ENCODE assay signal across 1 cellular context in genomic region chrX:2600564-2600963, GRCh38.
TF ChIP-seq lines count a peak whose summit lies in the region.

No MANE protein-coding gene starts in this region.

TF ChIP-seq in IMR-90, 13 proteins besides CTCF, POLR2A, EP300 and RAD21:
- TF ChIP-seq MAFK (IDR thresholded peaks at IDR 0.05; ENCODE audit: low read depth, low read length) = no peak
- no peak for TF ChIP-seq BHLHE40 (IDR thresholded peaks at IDR 0.05; ENCODE audit: low read depth, low read length)
- TF ChIP-seq RCOR1 (IDR thresholded peaks at IDR 0.05; ENCODE audit: insufficient replicate concordance, low read length) = no peak
- no peak for TF ChIP-seq MAZ (IDR thresholded peaks at IDR 0.05; ENCODE audit: borderline replicate concordance, low read depth, low read length)
- no peak for TF ChIP-seq FOS (IDR thresholded peaks at IDR 0.05; ENCODE audit: low read depth, low read length)
- no peak for TF ChIP-seq NFE2L2 (IDR thresholded peaks at IDR 0.05; ENCODE audit: low read depth, low read length)
- TF ChIP-seq RFX5 (IDR thresholded peaks at IDR 0.05; ENCODE audit: low read depth, low read length) = no peak
- TF ChIP-seq CEBPB (IDR thresholded peaks at IDR 0.05; ENCODE audit: low read depth, low read length) = no peak
- TF ChIP-seq, protein P1, sequence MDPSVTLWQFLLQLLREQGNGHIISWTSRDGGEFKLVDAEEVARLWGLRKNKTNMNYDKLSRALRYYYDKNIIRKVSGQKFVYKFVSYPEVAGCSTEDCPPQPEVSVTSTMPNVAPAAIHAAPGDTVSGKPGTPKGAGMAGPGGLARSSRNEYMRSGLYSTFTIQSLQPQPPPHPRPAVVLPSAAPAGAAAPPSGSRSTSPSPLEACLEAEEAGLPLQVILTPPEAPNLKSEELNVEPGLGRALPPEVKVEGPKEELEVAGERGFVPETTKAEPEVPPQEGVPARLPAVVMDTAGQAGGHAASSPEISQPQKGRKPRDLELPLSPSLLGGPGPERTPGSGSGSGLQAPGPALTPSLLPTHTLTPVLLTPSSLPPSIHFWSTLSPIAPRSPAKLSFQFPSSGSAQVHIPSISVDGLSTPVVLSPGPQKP (IDR thresholded peaks at IDR 0.05; ENCODE audit: borderline replicate concordance, low read depth, low read length) = no peak
- TF ChIP-seq CHD1 (IDR thresholded peaks at IDR 0.05; ENCODE audit: low read depth, low read length) = no peak
- TF ChIP-seq MXI1 (IDR thresholded peaks at IDR 0.05; ENCODE audit: borderline replicate concordance, low read depth, low read length) = no peak
- TF ChIP-seq SMC3 (IDR thresholded peaks at IDR 0.05; ENCODE audit: low read depth, low read length) = no peak
- TF ChIP-seq USF2 (IDR thresholded peaks at IDR 0.05; ENCODE audit: low read depth, low read length) = no peak
